ENCODE assay signal across 8 cellular contexts in the genomic region with DNA sequence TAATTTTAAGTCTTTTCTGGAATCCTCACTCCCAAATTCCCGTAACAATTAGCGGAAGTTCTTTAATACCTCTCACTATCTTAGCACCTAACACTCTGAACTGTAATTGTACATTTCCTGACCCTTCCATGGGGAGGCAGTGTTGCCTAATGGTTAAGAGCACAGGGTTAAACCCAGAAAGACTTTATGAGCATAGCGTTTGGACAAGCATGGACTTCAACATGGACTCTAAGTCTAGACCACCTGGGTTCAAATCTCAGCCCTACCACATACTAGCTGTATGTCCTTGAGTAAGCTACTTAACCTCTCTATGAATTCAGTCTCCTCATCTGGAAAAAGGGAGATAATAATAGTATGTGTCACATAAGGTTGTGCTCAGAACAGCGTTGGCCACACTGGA. TPM values are rescaled to one million over a fixed set of nuclear protein-coding genes. Genes with fewer than 3 reads are reported as not detected.
A peak's percentile ranks its signal among the peaks of the same experiment; 100 is the strongest.
DNase-seq lines count a peak whose midpoint lies in the region; ATAC-seq and TF ChIP-seq lines count a peak whose summit lies in the region.

No MANE protein-coding gene starts in this region.

- CTCF ChIA-PET in CD8-positive, alpha-beta memory T cell (lab: Charles Lee) = no interaction called here

- DNase-seq in Ammon's horn (ENCODE audit: low spot score) (peak; percentile 43), GM13977 (ENCODE audit: low spot score) (peak; percentile 49), NCI-H2107 (lab: John Stamatoyannopoulos, UW) (peak; percentile 3), ascending aorta (ENCODE audit: low spot score in 2 of 2) (no peak), kidney epithelial cell (ENCODE audit: low read depth) (no peak)
- no peak for DNase-seq in CD8-positive, alpha-beta memory T cell

- H3K4me3 ChIP-seq in ascending aorta (no peak overlapping the region), kidney epithelial cell (ENCODE audit: low read depth, low read length) (no peak overlapping the region)
- no peak overlapping the region for H3K4me3 ChIP-seq in CD8-positive, alpha-beta memory T cell (ENCODE audit: low read length)

- intact Hi-C loops in ascending aorta (cut with DNase I) = no loop called here

- peaks cover 0 to 5% (median 0%) of the 10 kb centered on the region in 3 donors for H3K36me3 Mint-ChIP-seq in CD8-positive, alpha-beta memory T cell

- no peaks in the 10 kb centered on the region for H3K4me1 Mint-ChIP-seq in CD8-positive, alpha-beta memory T cell

- H3K9me3 Mint-ChIP-seq in CD8-positive, alpha-beta memory T cell = peaks cover 0 to 5% (median 0%) of the 10 kb centered on the region in 5 donors

- H3K27ac ChIP-seq in ascending aorta = no peak overlapping the region
- no peak overlapping the region for H3K27ac ChIP-seq in CD8-positive, alpha-beta memory T cell (ENCODE audit: low read depth, low read length)

- in situ Hi-C loops in GM13977 (cut with MboI; ENCODE audit: low pct_unique_long_range_greater_than_20kb, low sequenced_read_pairs, unreplicated experiment) = loop anchor here (25.0 kb wide), 1 partner anchor 286 kb away; no protein-coding TSS in a partner anchor

- H3K27me3 ChIP-seq in ascending aorta (no peaks in the 10 kb centered on the region), kidney epithelial cell (ENCODE audit: control insufficient read depth, insufficient read depth, low read length) (no peaks in the 10 kb centered on the region)
- no peaks in the 10 kb centered on the region for H3K27me3 ChIP-seq in CD8-positive, alpha-beta memory T cell (ENCODE audit: insufficient read depth, low read length, poor library complexity, severe bottlenecking)

- H3K9me3 ChIP-seq in ascending aorta = peaks cover 0 to 7% of the 10 kb centered on the region in 2 donors
- H3K9me3 ChIP-seq in CD8-positive, alpha-beta memory T cell (ENCODE audit: low read length) = no peaks in the 10 kb centered on the region

- no peak overlapping the region for H3K4me3 Mint-ChIP-seq in CD8-positive, alpha-beta memory T cell

- peaks cover 0 to 19% of the 10 kb centered on the region in 2 donors for H3K4me1 ChIP-seq in ascending aorta
- H3K4me1 ChIP-seq in CD8-positive, alpha-beta memory T cell (ENCODE audit: insufficient read depth, low read length) = no peaks in the 10 kb centered on the region

- no peak for ATAC-seq in HG03342 (IDR thresholded peaks at IDR 0.05; ENCODE audit: unreplicated experiment)
- no peak for ATAC-seq in GM19328 (IDR thresholded peaks at IDR 0.05; ENCODE audit: unreplicated experiment)

- no peaks in the 10 kb centered on the region for H3K36me3 ChIP-seq in ascending aorta
- H3K36me3 ChIP-seq in kidney epithelial cell (ENCODE audit: control insufficient read depth, insufficient read depth, low read length) = no peaks in the 10 kb centered on the region
- no peaks in the 10 kb centered on the region for H3K36me3 ChIP-seq in CD8-positive, alpha-beta memory T cell (ENCODE audit: insufficient read depth, low read length)

- no peak overlapping the region for H3K27ac Mint-ChIP-seq in CD8-positive, alpha-beta memory T cell

- peak; percentile 65 for TF ChIP-seq CTCF in GM13977 (IDR thresholded peaks at IDR 0.05; ENCODE audit: extremely low read depth, insufficient read depth, missing control alignments)
- peak; percentile 49 to 56 (median 50) for TF ChIP-seq CTCF in ascending aorta (IDR thresholded peaks at IDR 0.05)
- peak; percentile 47 for TF ChIP-seq CTCF in kidney epithelial cell (IDR thresholded peaks at IDR 0.05; ENCODE audit: insufficient read depth, low read length, poor library complexity, severe bottlenecking)

- POLR2A ChIA-PET in CD8-positive, alpha-beta memory T cell (lab: Charles Lee) = no interaction called here

- peaks cover 15 to 23% of the 10 kb centered on the region in 2 donors for H3K27me3 Mint-ChIP-seq in CD8-positive, alpha-beta memory T cell

RNA-seq across cellular contexts. Expression of a gene that starts 13.0 kb away (rescaled TPM):
- total RNA-seq in ascending aorta = 90.3 TPM
- 35.5 TPM in 2 replicates for total RNA-seq in kidney epithelial cell
- under 1 TPM; 0.22 to 0.27 TPM for total RNA-seq in CD8-positive, alpha-beta memory T cell
- polyA plus RNA-seq in CD8-positive, alpha-beta memory T cell = not detected

RNA-seq across cellular contexts. Expression of a gene that starts 51.6 kb away (rescaled TPM):
- 1.9 TPM for total RNA-seq in ascending aorta
- total RNA-seq in kidney epithelial cell = 0.25 TPM in 1 of 2 replicates, not detected in the other
- not detected for total RNA-seq in CD8-positive, alpha-beta memory T cell
- not detected for polyA plus RNA-seq in CD8-positive, alpha-beta memory T cell

Comparison
In these comparisons a context has a peak if more than half of its experiments do, and no peak if none do; other contexts are left out.
1. DNase-seq: peak in Ammon's horn (single experiment), GM13977 (single experiment) and NCI-H2107 (single experiment); none in ascending aorta (0 of 2), kidney epithelial cell (single experiment) and CD8-positive, alpha-beta memory T cell (0 of 5).
2. RNA of a gene that starts 13.0 kb away (total RNA-seq): 90.3 TPM in ascending aorta (single experiment) and 35.5 TPM in kidney epithelial cell; 0.22 to 0.27 TPM in CD8-positive, alpha-beta memory T cell; every median in the first group is over 10 times any median in the second.
3. Peak in every context shown above with its lines, with median percentiles within 50 percentile points of each other: CTCF ChIP-seq.